ENCODE assay signal across 20 cellular contexts in genomic region chr19:47104678-47105077, GRCh38. TPM values are rescaled to one million over a fixed set of nuclear protein-coding genes. Genes with fewer than 3 reads are reported as not detected.
DNase-seq lines count a peak whose midpoint lies in the region; FAIRE-seq and TF ChIP-seq lines count a peak whose summit lies in the region.
"Had no signal": no experiment of that assay in that cellular context is flagged by ENCODE, and none has a peak within 500 bp of the region (broad histone marks: within the 10 kb centered on the region; RNA-seq: fewer than 3 reads in every experiment).

No MANE protein-coding gene starts in this region.

- TF ChIP-seq CTCF in HEK293 (tag by site-specific recombination; IDR thresholded peaks at IDR 0.05) (no peak), kidney (IDR thresholded peaks at IDR 0.05; ENCODE audit: borderline replicate concordance, extremely low read depth, insufficient read depth) (no peak), CD14-positive monocyte (IDR thresholded peaks at IDR 0.05) (no peak), hepatocyte (IDR thresholded peaks at IDR 0.05; ENCODE audit: poor library complexity) (no peak)

- H3K27ac Mint-ChIP-seq in activated T-helper 2 cell treated with anti-CD3 and anti-CD28 coated beads, Interferon-gamma antibody, Interleukin-2, Interleukin-4, amounts not matched to agents 10 μg/mL and 5 μg/mL and 100 μg/mL, durations not matched to agents 14 hours and 24 hours and 36 hours, result peak overlapping the region; percentile 36
- H3K27ac Mint-ChIP-seq in CD14-positive monocyte, result peak overlapping the region in 1 of 7 donors; percentile 73

- peaks cover 60% of the 10 kb centered on the region for H3K36me3 Mint-ChIP-seq in activated T-helper 2 cell treated with anti-CD3 and anti-CD28 coated beads, Interferon-gamma antibody, Interleukin-2, Interleukin-4, amounts not matched to agents 10 μg/mL and 5 μg/mL and 100 μg/mL, durations not matched to agents 14 hours and 24 hours and 36 hours (ENCODE audit: low read depth)
- H3K36me3 Mint-ChIP-seq in CD14-positive monocyte, result peaks cover 29 to 31% of the 10 kb centered on the region in 2 donors

- H3K9me2 ChIP-seq in hepatocyte (replicated peaks; ENCODE audit: insufficient read depth), result no peaks in the 10 kb centered on the region

- no peak for FAIRE-seq in kidney (lab: Jason Lieb, UNC)
- FAIRE-seq: D721Med, GM12892, GM18507 had no signal

- no peak overlapping the region for H3K9ac ChIP-seq in kidney (ENCODE audit: low read length in 2 of 2)
- peak overlapping the region in 2 of 3 donors; percentile 27 to 28 for H3K9ac ChIP-seq in skeletal muscle tissue (ENCODE audit: low read depth in 1 of 3, low read length in 3 of 3)
- H3K9ac ChIP-seq: KMS-11 had no signal

- peaks cover 64% of the 10 kb centered on the region for H3K4me1 Mint-ChIP-seq in activated T-helper 2 cell treated with anti-CD3 and anti-CD28 coated beads, Interferon-gamma antibody, Interleukin-2, Interleukin-4, amounts not matched to agents 10 μg/mL and 5 μg/mL and 100 μg/mL, durations not matched to agents 14 hours and 24 hours and 36 hours (ENCODE audit: low read depth)
- H3K4me1 Mint-ChIP-seq in CD14-positive monocyte, result peaks cover 46% of the 10 kb centered on the region

- peaks cover 91% of the 10 kb centered on the region for H3K79me2 ChIP-seq in hepatocyte

- CTCF ChIA-PET in HEK293 (lab: Yijun Ruan, JAX), result interaction anchor here (1.2 kb wide), 1 partner anchor 11 kb away, joined by 3 read pairs; no protein-coding TSS in a partner anchor

- peak overlapping the region; percentile 25; the same call in 1 of the 2 replicates for H3K27ac ChIP-seq in HEK293 (ENCODE audit: extremely low read depth, low read depth, low read length)
- H3K27ac ChIP-seq in kidney (ENCODE audit: low read depth in 2 of 2, low read length in 2 of 2), result no peak overlapping the region
- H3K27ac ChIP-seq in skeletal muscle tissue (ENCODE audit: low read depth, low read length), result peak overlapping the region; percentile 12
- H3K27ac ChIP-seq in hepatocyte, result no peak overlapping the region
- H3K27ac ChIP-seq: HL-60, KMS-11 had no signal

- no peak overlapping the region for H3K4me3 Mint-ChIP-seq in activated T-helper 2 cell treated with anti-CD3 and anti-CD28 coated beads, Interferon-gamma antibody, Interleukin-2, Interleukin-4, amounts not matched to agents 10 μg/mL and 5 μg/mL and 100 μg/mL, durations not matched to agents 14 hours and 24 hours and 36 hours (ENCODE audit: low read depth)
- no peak overlapping the region for H3K4me3 Mint-ChIP-seq in CD14-positive monocyte
- H3K4me3 Mint-ChIP-seq: H9 had no signal

- WGBS in hepatocyte (ENCODE audit: low lambda C conversion rate, missing lambda C conversion rate), result 90% methylated on average over 9 of the region's 9 CpGs

- H3K27me3 ChIP-seq in skeletal muscle tissue (ENCODE audit: control insufficient read depth in 3 of 3, insufficient read depth in 3 of 3, low read length in 3 of 3), result no peaks in the 10 kb centered on the region
- H3K27me3 ChIP-seq in hepatocyte, result no peaks in the 10 kb centered on the region

- no peak overlapping the region for H2AFZ ChIP-seq in hepatocyte

- intact Hi-C loops in activated T-helper 2 cell treated with anti-CD3 and anti-CD28 coated beads, Interferon-gamma antibody, Interleukin-2, Interleukin-4, amounts not matched to agents 10 μg/mL and 5 μg/mL and 100 μg/mL, durations not matched to agents 14 hours and 24 hours and 36 hours (cut with micrococcal nuclease), result no loop called here
- intact Hi-C loops in kidney (cut with DNase I) (no loop called here), CD14-positive monocyte (cut with micrococcal nuclease) (no loop called here)

- H3K36me3 ChIP-seq in HEK293 (ENCODE audit: control insufficient read depth in 2 of 2, insufficient read depth in 1 of 2, low read length in 2 of 2), result peaks cover 23 to 49% of the 10 kb centered on the region in 2 experiments
- H3K36me3 ChIP-seq in kidney (ENCODE audit: control insufficient read depth in 1 of 2, insufficient read depth in 2 of 2, low read length in 2 of 2), result no peaks in the 10 kb centered on the region
- H3K36me3 ChIP-seq in skeletal muscle tissue (ENCODE audit: control insufficient read depth in 3 of 3, insufficient read depth in 3 of 3, low read length in 3 of 3), result peaks cover 0 to 7% (median 0%) of the 10 kb centered on the region in 3 donors
- no peaks in the 10 kb centered on the region for H3K36me3 ChIP-seq in hepatocyte (replicated peaks; ENCODE audit: insufficient read depth, low read depth)

- POLR2A ChIA-PET in HEK293 (lab: Yijun Ruan, JAX), result interaction anchor here (1.3 to 1.5 kb wide), 2 partner anchors 9 to 15 kb away, joined by 3 to 15 read pairs; partner anchors contain the start of gene ZC3H4

- H3K4me2 ChIP-seq in hepatocyte, result no peak overlapping the region
- H3K4me2 ChIP-seq: KMS-11 had no signal

- H3K9me3 ChIP-seq in HEK293 (ENCODE audit: control insufficient read depth, insufficient read depth, low read depth, low read length), result no peaks in the 10 kb centered on the region
- H3K9me3 ChIP-seq in kidney (ENCODE audit: control insufficient read depth in 1 of 2, low read length in 2 of 2), result no peaks in the 10 kb centered on the region
- H3K9me3 ChIP-seq in skeletal muscle tissue (ENCODE audit: control insufficient read depth in 3 of 3, low read length in 3 of 3), result no peaks in the 10 kb centered on the region
- H3K9me3 ChIP-seq in hepatocyte (ENCODE audit: low read depth), result no peaks in the 10 kb centered on the region

- no peaks in the 10 kb centered on the region for H3K27me3 Mint-ChIP-seq in activated T-helper 2 cell treated with anti-CD3 and anti-CD28 coated beads, Interferon-gamma antibody, Interleukin-2, Interleukin-4, amounts not matched to agents 10 μg/mL and 5 μg/mL and 100 μg/mL, durations not matched to agents 14 hours and 24 hours and 36 hours (ENCODE audit: low read depth)
- H3K27me3 Mint-ChIP-seq in CD14-positive monocyte (ENCODE audit: low read depth in 3 of 3), result peaks cover 0 to 2% (median 0%) of the 10 kb centered on the region in 3 donors

- H3K9me3 Mint-ChIP-seq in activated T-helper 2 cell treated with anti-CD3 and anti-CD28 coated beads, Interferon-gamma antibody, Interleukin-2, Interleukin-4, amounts not matched to agents 10 μg/mL and 5 μg/mL and 100 μg/mL, durations not matched to agents 14 hours and 24 hours and 36 hours, result no peaks in the 10 kb centered on the region
- H3K9me3 Mint-ChIP-seq in CD14-positive monocyte, result no peaks in the 10 kb centered on the region
- H3K9me3 Mint-ChIP-seq: H9 had no signal

- no peak for DNase-seq in activated T-helper 2 cell treated with anti-CD3 and anti-CD28 coated beads, Interferon-gamma antibody, Interleukin-2, Interleukin-4, amounts not matched to agents 10 μg/mL and 5 μg/mL and 100 μg/mL, durations not matched to agents 14 hours and 24 hours and 36 hours (ENCODE audit: low spot score)
- DNase-seq in kidney (peak; percentile 17), cortex of kidney (lab: John Stamatoyannopoulos, UW) (no peak), CD14-positive monocyte (ENCODE audit: low spot score) (no peak), hepatocyte (ENCODE audit: low spot score) (no peak)
- no peak for DNase-seq in stimulated activated CD4-positive, alpha-beta T cell treated with anti-CD3 and anti-CD28 coated beads, Interleukin-12 subunit alpha, Interleukin-12 subunit beta, amount 100 ng/mL, for 4 hours
- DNase-seq: ACHN, H9, NCI-H1417, NCI-H187 treated with DMSO at 0.1 percent for 48 hours, NCI-H226, NCI-H524, PC-3 had no signal

- H3K4me3 ChIP-seq in HEK293 (ENCODE audit: low read depth, low read length) (no peak overlapping the region), kidney (ENCODE audit: low read length in 2 of 2) (no peak overlapping the region), skeletal muscle tissue (ENCODE audit: low read length in 3 of 3) (no peak overlapping the region), hepatocyte (no peak overlapping the region)

- H3K4me1 ChIP-seq in HEK293 (ENCODE audit: control insufficient read depth, insufficient read depth, low read length), result peaks cover 27% of the 10 kb centered on the region
- H3K4me1 ChIP-seq in kidney (ENCODE audit: control insufficient read depth in 1 of 2, insufficient read depth in 1 of 2, low read depth in 1 of 2, low read length in 2 of 2), result peaks cover 19 to 21% of the 10 kb centered on the region in 2 donors
- H3K4me1 ChIP-seq in skeletal muscle tissue (ENCODE audit: control insufficient read depth in 3 of 3, insufficient read depth in 3 of 3, low read length in 3 of 3), result peaks cover 39 to 65% (median 60%) of the 10 kb centered on the region in 3 donors
- H3K4me1 ChIP-seq in hepatocyte (ENCODE audit: insufficient read depth), result peaks cover 43% of the 10 kb centered on the region

- peaks cover 3% of the 10 kb centered on the region for H4K20me1 ChIP-seq in hepatocyte (ENCODE audit: insufficient read depth, poor library complexity, severe bottlenecking)

TF ChIP-seq in HEK293, 187 proteins besides CTCF, POLR2A, EP300 and RAD21:
- TF ChIP-seq ZNF394 (tag by site-specific recombination; IDR thresholded peaks at IDR 0.05; ENCODE audit: borderline replicate concordance) (no peak), ZNF571 (tag by site-specific recombination; IDR thresholded peaks at IDR 0.05) (no peak), ZNF664 (tag by site-specific recombination; IDR thresholded peaks at IDR 0.05) (no peak)
TF ChIP-seq in HEK293: peak in this region for 0.

RNA-seq across cellular contexts. Expression of gene ZC3H4, which starts 8.9 kb away (rescaled TPM):
- 97.1 and 104 TPM in 2 replicates for total RNA-seq in activated T-helper 2 cell treated with anti-CD3 and anti-CD28 coated beads, Interferon-gamma antibody, Interleukin-2, Interleukin-4, amounts not matched to agents 10 μg/mL and 5 μg/mL and 100 μg/mL, durations not matched to agents 14 hours and 24 hours and 36 hours
- total RNA-seq in kidney (55.2 TPM), skeletal muscle tissue (14.6 TPM), hepatocyte (11.7 and 13.1 TPM in 2 replicates)
- polyA plus RNA-seq in kidney (ENCODE audit: insufficient read depth, low read depth, low replicate concordance) (5.7 TPM), CD14-positive monocyte (under 1 TPM; 0.24 to 0.60 TPM), hepatocyte (4.3 TPM in 2 replicates)

RNA-seq across cellular contexts. Expression of gene SAE1, which starts 26.0 kb away (rescaled TPM):
- total RNA-seq in activated T-helper 2 cell treated with anti-CD3 and anti-CD28 coated beads, Interferon-gamma antibody, Interleukin-2, Interleukin-4, amounts not matched to agents 10 μg/mL and 5 μg/mL and 100 μg/mL, durations not matched to agents 14 hours and 24 hours and 36 hours, result 151 and 154 TPM in 2 replicates
- total RNA-seq in kidney (49.4 TPM), skeletal muscle tissue (71.0 TPM), hepatocyte (90.3 and 112 TPM in 2 replicates)
- polyA plus RNA-seq in kidney (ENCODE audit: insufficient read depth, low read depth, low replicate concordance) (39.5 TPM), CD14-positive monocyte (10 to 100 TPM; 46.5 to 54.2 TPM), hepatocyte (97.2 and 98.8 TPM in 2 replicates)

RNA-seq across cellular contexts. Expression of gene TMEM160, which starts 56.3 kb away (rescaled TPM):
- total RNA-seq in activated T-helper 2 cell treated with anti-CD3 and anti-CD28 coated beads, Interferon-gamma antibody, Interleukin-2, Interleukin-4, amounts not matched to agents 10 μg/mL and 5 μg/mL and 100 μg/mL, durations not matched to agents 14 hours and 24 hours and 36 hours, result 48.0 and 49.1 TPM in 2 replicates
- total RNA-seq in kidney, result 34.1 TPM
- polyA plus RNA-seq in kidney (ENCODE audit: insufficient read depth, low read depth, low replicate concordance), result 57.9 TPM
- 9.4 TPM for total RNA-seq in skeletal muscle tissue
- 100 to 1,000 TPM; 103 to 159 TPM for polyA plus RNA-seq in CD14-positive monocyte
- total RNA-seq in hepatocyte, result 21.1 and 31.0 TPM in 2 replicates
- 71.7 and 91.7 TPM in 2 replicates for polyA plus RNA-seq in hepatocyte

Comparison
In these comparisons a context has a peak if more than half of its experiments do, and no peak if none do; other contexts are left out.
1. H3K27ac ChIP-seq: peak in HEK293 (single experiment) and skeletal muscle tissue (single experiment); none in kidney (0 of 2) and hepatocyte (single experiment).
2. H3K9ac ChIP-seq: peak in skeletal muscle tissue (2 of 3); none in kidney (0 of 2).